Comparison of ENCODE assay signal across 19 cellular contexts in the genomic region with DNA sequence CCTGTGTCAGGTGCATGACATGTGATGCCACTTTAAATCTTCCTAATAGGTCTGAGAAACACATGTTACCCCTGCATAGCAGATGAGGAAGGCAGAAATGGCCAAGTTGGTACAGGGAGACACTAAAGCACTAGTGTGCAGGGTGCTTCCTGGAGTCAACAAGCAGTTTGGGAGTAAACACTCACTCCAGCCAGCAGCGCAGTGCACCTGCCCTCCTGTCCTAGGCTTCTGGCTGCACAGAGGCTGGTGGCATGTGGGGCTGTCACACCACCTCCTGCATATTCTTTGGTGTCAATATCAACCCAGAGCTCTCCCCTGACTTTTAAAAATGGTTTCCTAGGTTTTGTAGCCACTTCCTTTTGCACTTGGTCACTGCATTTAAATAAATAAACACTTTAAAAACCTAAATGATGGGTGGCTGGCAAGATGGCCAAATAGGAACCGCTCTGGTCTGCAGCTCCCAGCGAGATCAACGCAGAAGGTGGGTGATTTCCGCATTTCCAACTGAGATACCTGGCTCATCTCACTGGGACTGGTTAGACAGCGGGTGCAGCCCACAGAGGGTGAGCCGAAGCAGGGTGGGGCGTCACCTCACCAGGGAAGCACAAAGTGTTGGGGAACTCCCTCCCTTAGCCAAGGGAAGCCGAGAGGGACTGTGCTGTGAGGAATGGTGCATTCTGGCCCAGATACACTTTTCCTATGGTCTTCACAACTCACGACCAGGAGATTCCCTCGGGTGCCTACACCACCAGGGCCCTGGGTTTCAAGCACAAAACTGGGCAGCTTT. TPM values are rescaled to one million over a fixed set of nuclear protein-coding genes. Genes with fewer than 3 reads are reported as not detected.
A peak's percentile ranks its signal among the peaks of the same experiment; 100 is the strongest.
DNase-seq lines count a peak whose midpoint lies in the region; ATAC-seq and TF ChIP-seq lines count a peak whose summit lies in the region.
"Had no signal": no experiment of that assay in that cellular context is flagged by ENCODE, and none has a peak within 500 bp of the region (broad histone marks: within the 10 kb centered on the region; RNA-seq: fewer than 3 reads in every experiment).

No MANE protein-coding gene starts in this region.

- H3K4me1 ChIP-seq in lung (ENCODE audit: control insufficient read depth in 2 of 2, insufficient read depth in 2 of 2, low read length in 2 of 2) (no peaks in the 10 kb centered on the region), hepatocyte (ENCODE audit: insufficient read depth) (no peaks in the 10 kb centered on the region)
- H3K4me1 ChIP-seq: BE2C, HAP-1 had no signal

- peaks cover 0 to 2% of the 10 kb centered on the region in 2 donors for H3K9me3 ChIP-seq in lung (ENCODE audit: control insufficient read depth in 2 of 2, insufficient read depth in 1 of 2, low read length in 1 of 2)
- no peaks in the 10 kb centered on the region for H3K9me3 ChIP-seq in hepatocyte (ENCODE audit: low read depth)
- H3K9me3 ChIP-seq: BE2C, HAP-1 had no signal

- H3K36me3 ChIP-seq in lung (ENCODE audit: control insufficient read depth in 2 of 2, insufficient read depth in 2 of 2, low read length in 2 of 2), result no peaks in the 10 kb centered on the region
- no peaks in the 10 kb centered on the region for H3K36me3 ChIP-seq in hepatocyte (replicated peaks; ENCODE audit: insufficient read depth, low read depth)
- H3K36me3 ChIP-seq: BE2C, HAP-1 had no signal

- TF ChIP-seq CTCF in lung (IDR thresholded peaks at IDR 0.05; ENCODE audit: control extremely low read depth, extremely low read depth), result no peak
- no peak for TF ChIP-seq CTCF in hepatocyte (IDR thresholded peaks at IDR 0.05; ENCODE audit: poor library complexity)

- no peaks in the 10 kb centered on the region for H4K20me1 ChIP-seq in hepatocyte (ENCODE audit: insufficient read depth, poor library complexity, severe bottlenecking)

- H3K27me3 ChIP-seq in lung (ENCODE audit: control insufficient read depth, insufficient read depth) (peaks cover 3% of the 10 kb centered on the region), hepatocyte (no peaks in the 10 kb centered on the region)
- H3K27me3 ChIP-seq: BE2C had no signal

- 80 to 81% methylated on average over 11 of the region's 11 CpGs for WGBS in lung, 2 donors
- 80% methylated on average over 11 of the region's 11 CpGs for WGBS in hepatocyte (ENCODE audit: low lambda C conversion rate, missing lambda C conversion rate)

- H3K79me2 ChIP-seq in hepatocyte, result no peaks in the 10 kb centered on the region

- H3K4me2 ChIP-seq in hepatocyte, result no peak overlapping the region

- H3K9me2 ChIP-seq in hepatocyte (replicated peaks; ENCODE audit: insufficient read depth), result no peaks in the 10 kb centered on the region

- ATAC-seq in lung (ENCODE audit: insufficient read depth, low FRiP score) (no peak), GM21447 (IDR thresholded peaks at IDR 0.05; ENCODE audit: unreplicated experiment) (no peak), GM18873 (IDR thresholded peaks at IDR 0.05; ENCODE audit: low FRiP score, unreplicated experiment) (no peak)
- ATAC-seq: CD8-positive, alpha-beta T cell; PC-3 had no signal

- DNase-seq in NCI-H2196 (lab: John Stamatoyannopoulos, UW; ENCODE audit: unreplicated experiment) (peak; percentile 25), NCI-H2196 treated with DMSO at 0.1 percent for 48 hours (lab: John Stamatoyannopoulos, UW; ENCODE audit: unreplicated experiment) (no peak), DMS53 (lab: John Stamatoyannopoulos, UW) (peak; percentile 72), NCI-H510A treated with DMSO at 0.1 percent for 48 hours (lab: John Stamatoyannopoulos, UW) (peak; percentile 33), lung (ENCODE audit: low spot score) (peak; percentile 7), hepatocyte (ENCODE audit: low spot score) (no peak)
- DNase-seq: 8988T; BE2C; CD8-positive, alpha-beta T cell; Kasumi-1; NCI-H1930; NCI-H526 treated with DMSO at 0.1 percent for 48 hours; PC-3; SW 1271 had no signal

- H3K27ac ChIP-seq in lung (ENCODE audit: low read depth in 1 of 2, low read length in 1 of 2), result no peak overlapping the region
- H3K27ac ChIP-seq in hepatocyte, result no peak overlapping the region
- H3K27ac ChIP-seq: RWPE1 had no signal

- no peak overlapping the region for H2AFZ ChIP-seq in hepatocyte

- H3K4me3 ChIP-seq in lung (no peak overlapping the region), hepatocyte (no peak overlapping the region)
- H3K4me3 ChIP-seq: HAP-1 had no signal

RNA-seq across cellular contexts. Expression of a gene that starts 33.5 kb away (rescaled TPM):
- not detected for total RNA-seq in lung
- polyA plus RNA-seq in lung, result not detected
- total RNA-seq in hepatocyte, result not detected in 2 replicates
- not detected in 2 replicates for polyA plus RNA-seq in hepatocyte
- total RNA-seq: PC-3, SK-MEL-5 had no signal

Comparison
In these comparisons a context has a peak if more than half of its experiments do, and no peak if none do; other contexts are left out.
1. DNase-seq: peak in NCI-H2196 (single experiment), DMS53 (single experiment), NCI-H510A treated with DMSO at 0.1 percent for 48 hours (single experiment) and lung (single experiment); none in NCI-H2196 treated with DMSO at 0.1 percent for 48 hours (single experiment) and hepatocyte (single experiment).